In genomic region chr2:240142256-240142775, GRCh38 we compare ENCODE assay signal across 31 cellular contexts. TPM values are rescaled to one million over a fixed set of nuclear protein-coding genes. Genes with fewer than 3 reads are reported as not detected.
DNase-seq lines count a peak whose midpoint lies in the region; ATAC-seq, FAIRE-seq and TF ChIP-seq lines count a peak whose summit lies in the region.
"Had no signal": no experiment of that assay in that cellular context is flagged by ENCODE, and none has a peak within 500 bp of the region (broad histone marks: within the 10 kb centered on the region; RNA-seq: fewer than 3 reads in every experiment).

No MANE protein-coding gene starts in this region.

- peak overlapping the region; percentile 14; the same call in 1 of the 2 replicates for H4K8ac ChIP-seq in H1 (ENCODE audit: extremely low read depth, insufficient read depth, low read length)
- no peak overlapping the region for H4K8ac ChIP-seq in neuronal stem cell (ENCODE audit: low read depth, low read length)

- H3K23ac ChIP-seq in H1 (ENCODE audit: insufficient read length) (no peak overlapping the region), neuronal stem cell (ENCODE audit: low read depth, low read length, poor library complexity) (no peak overlapping the region)

- H2BK5ac ChIP-seq in H1 (ENCODE audit: low read depth, low read length) (no peak overlapping the region), neuronal stem cell (ENCODE audit: low read length) (no peak overlapping the region)

- H4K20me1 ChIP-seq in H1 (replicated peaks in 1 of 2; ENCODE audit: control insufficient read depth in 1 of 2, insufficient read depth in 2 of 2, low read length in 2 of 2) (peaks cover 0 to 5% of the 10 kb centered on the region in 2 experiments), MM.1S (ENCODE audit: insufficient read depth, low read length) (no peaks in the 10 kb centered on the region)

- H3K18ac ChIP-seq in H1 (ENCODE audit: extremely low read depth, low read length) (no peak overlapping the region), neuronal stem cell (ENCODE audit: low read length) (no peak overlapping the region)

- no peak for TF ChIP-seq POLR2A in H1 (IDR thresholded peaks at IDR 0.05; ENCODE audit: control extremely low read depth in 1 of 2, low read depth in 2 of 2, low read length in 2 of 2)

- H3F3A ChIP-seq in MM.1S (ENCODE audit: insufficient read depth, low read length), result no peaks in the 10 kb centered on the region

- H2AK5ac ChIP-seq in H1 (ENCODE audit: low read depth, low read length) (no peak overlapping the region), neuronal stem cell (ENCODE audit: low read depth, low read length) (peak overlapping the region; percentile 58)

- H3K23me2 ChIP-seq in H1 (ENCODE audit: low read depth, low read length), result peaks cover under 1% of the 10 kb centered on the region; the same call in 1 of the 2 replicates

- TF ChIP-seq RAD21 in H1 (IDR thresholded peaks at IDR 0.05 in 1 of 2, conservative IDR thresholded peaks at IDR 0.05 in 1 of 2; ENCODE audit: low read depth in 2 of 2, low read length in 2 of 2), result no peak

- FAIRE-seq in H1 (lab: Jason Lieb, UNC) (no peak), D721Med (lab: Jason Lieb, UNC) (no peak)
- FAIRE-seq: GM12892, HTR-8/SVneo, K562 had no signal

- H2BK20ac ChIP-seq in H1 (ENCODE audit: low read length), result no peak overlapping the region

- no peak overlapping the region for H3K14ac ChIP-seq in H1 (ENCODE audit: insufficient read length)
- H3K14ac ChIP-seq in neuronal stem cell (ENCODE audit: low read length), result no peak overlapping the region

- H3K27me3 ChIP-seq in right cardiac atrium (ENCODE audit: control insufficient read depth, insufficient read depth) (no peaks in the 10 kb centered on the region), H1 (replicated peaks in 1 of 4; ENCODE audit: control insufficient read depth in 3 of 4, extremely low read depth in 1 of 4, insufficient read depth in 3 of 4, low read length in 3 of 4) (no peaks in the 10 kb centered on the region; a peak in 1 of 7 replicates), neuronal stem cell (ENCODE audit: control insufficient read depth in 3 of 3, insufficient read depth in 3 of 3, low read depth in 1 of 3, low read length in 3 of 3) (peaks cover 0 to 20% (median 4%) of the 10 kb centered on the region in 3 experiments), MM.1S (replicated peaks; ENCODE audit: insufficient read depth, low read length) (peaks cover 59% of the 10 kb centered on the region)

- H3K27ac ChIP-seq in right cardiac atrium (ENCODE audit: low read length) (no peak overlapping the region), H1 (ENCODE audit: low read depth, low read length) (no peak overlapping the region), neuronal stem cell (replicated peaks; ENCODE audit: low read length) (no peak overlapping the region), MM.1S (ENCODE audit: low read length) (no peak overlapping the region)
- H3K27ac ChIP-seq: C4-2B, SK-N-MC had no signal

- peak; percentile 15 for DNase-seq in left cardiac atrium
- DNase-seq in right cardiac atrium, result no peak
- no peak for DNase-seq in H1 (ENCODE audit: low read depth in 1 of 2, low spot score in 2 of 2)
- no peak for DNase-seq in neuronal stem cell (ENCODE audit: low spot score)
- DNase-seq in D721Med (ENCODE audit: insufficient read length, low spot score), result no peak
- DNase-seq in MM.1S, result no peak
- DNase-seq: Calu3; DMS153; DND-41; HFFc6; Kasumi-1; NCI-H1417; NCI-H1694; NCI-H2029 treated with DMSO at 0.1 percent for 48 hours; NCI-H446 treated with DMSO at 0.1 percent for 48 hours; NCI-H526; NCI-H82; NK-92 treated with Interleukin-12 subunit alpha and Interleukin-12 subunit beta, amount 100 ng/mL, for 24 hours; RPMI8226; SIG-M5; SW 1271 had no signal

- H2AFZ ChIP-seq in H1 (ENCODE audit: low read length) (no peak overlapping the region), neuronal stem cell (ENCODE audit: low read length) (no peak overlapping the region), MM.1S (ENCODE audit: low read length) (no peak overlapping the region)

- no peaks in the 10 kb centered on the region; a peak in 1 of 8 replicates for H3K36me3 ChIP-seq in H1 (ENCODE audit: control insufficient read depth in 2 of 4, insufficient read depth in 4 of 4, low read length in 3 of 4)
- no peaks in the 10 kb centered on the region for H3K36me3 ChIP-seq in neuronal stem cell (replicated peaks in 1 of 2; ENCODE audit: control insufficient read depth in 2 of 2, insufficient read depth in 2 of 2, low read length in 2 of 2)
- no peaks in the 10 kb centered on the region for H3K36me3 ChIP-seq in MM.1S (replicated peaks; ENCODE audit: insufficient read depth, low read length)
- H3K36me3 ChIP-seq: HAP-1 had no signal

- H3K4me3 ChIP-seq in right cardiac atrium (ENCODE audit: low read length) (no peak overlapping the region), H1 (ENCODE audit: extremely low read depth in 1 of 4, insufficient read depth in 2 of 4, low read depth in 3 of 4, low read length in 4 of 4) (no peak overlapping the region), neuronal stem cell (ENCODE audit: low read length in 2 of 2) (no peak overlapping the region), MM.1S (ENCODE audit: low read length) (no peak overlapping the region)
- H3K4me3 ChIP-seq: HAP-1, K562, SK-N-MC had no signal

- no peak overlapping the region for H3K56ac ChIP-seq in H1 (replicated peaks; ENCODE audit: insufficient read length, low read depth, low read length)

- CTCF ChIA-PET in H1 (lab: Charles Lee; ENCODE audit: partially characterized antibody), result interaction anchor here (0.9 to 3.4 kb wide), 6 partner anchors 9 to 308 kb away, joined by 3 to 23 read pairs (median 6); no protein-coding TSS in a partner anchor

- no peak overlapping the region for H3K4ac ChIP-seq in H1 (replicated peaks; ENCODE audit: insufficient read length, low read depth, low read length)
- no peak overlapping the region for H3K4ac ChIP-seq in neuronal stem cell (ENCODE audit: low read length)

- TF ChIP-seq EP300 in H1 (IDR thresholded peaks at IDR 0.05; ENCODE audit: borderline replicate concordance in 1 of 2, low read depth in 2 of 2, low read length in 2 of 2), result no peak

- H2BK12ac ChIP-seq in H1 (ENCODE audit: low read depth, low read length), result no peak overlapping the region
- no peak overlapping the region for H2BK12ac ChIP-seq in neuronal stem cell (ENCODE audit: low read length)

- H2BK120ac ChIP-seq in H1 (replicated peaks; ENCODE audit: low read depth, low read length) (no peak overlapping the region), neuronal stem cell (ENCODE audit: low read depth, low read length) (no peak overlapping the region)

- H3K79me2 ChIP-seq in H1 (ENCODE audit: control insufficient read depth in 1 of 2, insufficient read depth in 2 of 2, low read length in 2 of 2), result no peaks in the 10 kb centered on the region
- no peaks in the 10 kb centered on the region for H3K79me2 ChIP-seq in MM.1S (ENCODE audit: low read length)

- H3K9ac ChIP-seq in H1 (replicated peaks in 1 of 4; ENCODE audit: extremely low read depth in 1 of 4, low read depth in 3 of 4, low read length in 3 of 4) (no peak overlapping the region), neuronal stem cell (ENCODE audit: low read depth, low read length, poor library complexity) (no peak overlapping the region), MM.1S (ENCODE audit: low read length) (no peak overlapping the region)

- POLR2A ChIA-PET in H1 (lab: Charles Lee; ENCODE audit: partially characterized antibody), result no interaction called here

- no peaks in the 10 kb centered on the region for H3K79me1 ChIP-seq in H1 (ENCODE audit: low read depth, low read length)
- peaks cover 2% of the 10 kb centered on the region for H3K79me1 ChIP-seq in neuronal stem cell (ENCODE audit: low read depth, low read length)

- no peak overlapping the region for H4K91ac ChIP-seq in H1 (replicated peaks; ENCODE audit: insufficient read length, low read length)
- no peak overlapping the region for H4K91ac ChIP-seq in neuronal stem cell (ENCODE audit: low read depth, low read length, poor library complexity)

- WGBS in right cardiac atrium, result 84% methylated on average over 16 of the region's 16 CpGs
- WGBS in H1 (ENCODE audit: extremely low coverage in 1 of 2, insufficient coverage in 1 of 2, insufficient read length in 1 of 2, insufficient replicate concordance in 2 of 2, low coverage in 1 of 2, low lambda C conversion rate in 2 of 2, missing lambda C conversion rate in 1 of 2), 2 experiments, result 82% methylated on average over 11 of the region's 16 CpGs; no CpG with 5 or more reads in 1 of the 2 experiments
- no CpG with 5 or more reads among the region's 16 CpGs for WGBS in neuronal stem cell (ENCODE audit: extremely low coverage in 2 of 2, insufficient read length in 2 of 2, insufficient replicate concordance in 1 of 2), 2 donors

- H3K4me2 ChIP-seq in H1 (ENCODE audit: insufficient read depth in 1 of 2, low read depth in 2 of 2, low read length in 2 of 2) (no peak overlapping the region), neuronal stem cell (ENCODE audit: insufficient read depth, low read length, poor library complexity, severe bottlenecking) (no peak overlapping the region), MM.1S (ENCODE audit: low read depth, low read length) (no peak overlapping the region)

- H3K9me2 ChIP-seq in MM.1S (replicated peaks; ENCODE audit: insufficient read depth, low read length), result no peaks in the 10 kb centered on the region

- H4K5ac ChIP-seq in H1 (ENCODE audit: insufficient read length, low read depth, low read length), result no peak overlapping the region

- H3K9me3 ChIP-seq in right cardiac atrium (ENCODE audit: control insufficient read depth, low read length) (no peaks in the 10 kb centered on the region), H1 (ENCODE audit: insufficient read depth in 2 of 2, low read depth in 1 of 2, low read length in 1 of 2) (0 out of 4 replicates have a peak, but pooled peaks cover 0 to under 1% of the 10 kb centered on the region in 2 experiments), neuronal stem cell (replicated peaks in 1 of 2; ENCODE audit: control insufficient read depth in 2 of 2, insufficient read depth in 1 of 2, low read depth in 1 of 2, low read length in 2 of 2) (no peaks in the 10 kb centered on the region), MM.1S (replicated peaks; ENCODE audit: insufficient read depth, low read length) (no peaks in the 10 kb centered on the region)
- H3K9me3 ChIP-seq: HAP-1 had no signal

- no peak for ATAC-seq in left cardiac atrium
- ATAC-seq in right cardiac atrium, result no peak
- ATAC-seq in GM19328 (IDR thresholded peaks at IDR 0.05; ENCODE audit: unreplicated experiment), result no peak
- ATAC-seq: K562 had no signal

- no peak overlapping the region for H2BK15ac ChIP-seq in H1 (ENCODE audit: low read length)
- peak overlapping the region; percentile 38 for H2BK15ac ChIP-seq in neuronal stem cell (ENCODE audit: low read length)

- TF ChIP-seq CTCF in H1 (IDR thresholded peaks at IDR 0.05; ENCODE audit: control extremely low read depth in 1 of 3, insufficient read depth in 1 of 3, low read depth in 1 of 3, low read length in 3 of 3), result no peak
- TF ChIP-seq CTCF in D721Med (IDR thresholded peaks at IDR 0.05; ENCODE audit: insufficient read depth, missing control alignments), result no peak
- TF ChIP-seq CTCF in MM.1S (IDR thresholded peaks at IDR 0.05; ENCODE audit: low read length), result no peak

- no peaks in the 10 kb centered on the region for H3K4me1 ChIP-seq in right cardiac atrium (ENCODE audit: control insufficient read depth, insufficient read depth, low read length)
- peaks cover 0 to 14% (median 10%) of the 10 kb centered on the region in 4 experiments; a peak in 6 of 7 replicates for H3K4me1 ChIP-seq in H1 (replicated peaks in 1 of 4; ENCODE audit: control insufficient read depth in 3 of 4, insufficient read depth in 4 of 4, low read length in 3 of 4)
- peaks cover 11 to 13% of the 10 kb centered on the region in 2 donors for H3K4me1 ChIP-seq in neuronal stem cell (ENCODE audit: control insufficient read depth in 2 of 2, insufficient read depth in 1 of 2, low read depth in 1 of 2, low read length in 2 of 2)
- no peaks in the 10 kb centered on the region for H3K4me1 ChIP-seq in MM.1S (ENCODE audit: low read length)
- H3K4me1 ChIP-seq: HAP-1 had no signal

- intact Hi-C loops in left cardiac atrium (cut with DNase I), result loop anchor here (2.0 to 5.0 kb wide), 2 partner anchors 82 to 85 kb away; no protein-coding TSS in a partner anchor
- intact Hi-C loops in right cardiac atrium (cut with DNase I), result loop anchor here (2.0 to 10.0 kb wide), 4 partner anchors 80 to 1108 kb away; no protein-coding TSS in a partner anchor

RNA-seq across cellular contexts. Expression of gene OTOS, which starts 1.9 kb away (rescaled TPM):
- total RNA-seq in left cardiac atrium, result not detected
- total RNA-seq in right cardiac atrium, result not detected
- not detected for polyA plus RNA-seq in right cardiac atrium
- total RNA-seq in H1 (2021; fragmentation: NEBNext Ultra II Directional; extraction: Animal tissue kit (Norgen Biotek cat#: 25700)), result 0.63 TPM in 1 of 2 replicates, not detected in the other
- 0.17 and 0.19 TPM in 2 replicates for polyA plus RNA-seq in H1 (2011; rRNA removed)
- polyA plus RNA-seq in H1 (2011; cell fraction: cytosol; rRNA removed), result not detected
- polyA plus RNA-seq in H1 (2011; cell fraction: nucleus; rRNA removed), result not detected
- polyA plus RNA-seq in H1 (2012, experiment 1 of 2), result not detected in 4 replicates
- polyA plus RNA-seq in H1 (2012, experiment 2 of 2), result 0.92 TPM
- 0.28 TPM for polyA plus RNA-seq in H1 (2013, experiment 1 of 2)
- 0.35 TPM for polyA plus RNA-seq in H1 (2013, experiment 2 of 2)
- polyA minus RNA-seq in H1 (2011; rRNA and poly(A)+ RNA removed), result not detected in 2 replicates
- not detected for polyA minus RNA-seq in H1 (2011; cell fraction: cytosol; rRNA and poly(A)+ RNA removed)
- polyA minus RNA-seq in H1 (2011; cell fraction: nucleus; rRNA and poly(A)+ RNA removed), result not detected
- 0.08 TPM for polyA plus RNA-seq in neuronal stem cell (2013, experiment 1 of 2)
- polyA plus RNA-seq in neuronal stem cell (2013, experiment 2 of 2), result not detected
- total RNA-seq: A673; Calu3; CD8-positive, alpha-beta memory T cell; K562; M059J had no signal
- polyA plus RNA-seq: CD8-positive, alpha-beta memory T cell; K562 had no signal

RNA-seq across cellular contexts. Expression of gene COPS9, which starts 6.2 kb away (rescaled TPM):
- 100 to 1,000 TPM; 160 to 175 TPM for total RNA-seq in left cardiac atrium
- 100 to 1,000 TPM; 172 to 220 (median 185) TPM for total RNA-seq in right cardiac atrium
- polyA plus RNA-seq in right cardiac atrium, result 618 TPM
- 143 and 154 TPM in 2 replicates for total RNA-seq in H1 (2021; fragmentation: NEBNext Ultra II Directional; extraction: Animal tissue kit (Norgen Biotek cat#: 25700))
- polyA plus RNA-seq in H1 (2011; rRNA removed), result 234 and 306 TPM in 2 replicates
- 237 TPM for polyA plus RNA-seq in H1 (2011; cell fraction: cytosol; rRNA removed)
- polyA plus RNA-seq in H1 (2011; cell fraction: nucleus; rRNA removed), result 222 TPM
- 208 to 299 TPM (median 271 TPM) in 4 replicates for polyA plus RNA-seq in H1 (2012, experiment 1 of 2)
- 793 TPM for polyA plus RNA-seq in H1 (2012, experiment 2 of 2)
- 262 TPM for polyA plus RNA-seq in H1 (2013, experiment 1 of 2)
- 274 TPM for polyA plus RNA-seq in H1 (2013, experiment 2 of 2)
- polyA minus RNA-seq in H1 (2011; rRNA and poly(A)+ RNA removed), result 13.5 and 13.9 TPM in 2 replicates
- polyA minus RNA-seq in H1 (2011; cell fraction: cytosol; rRNA and poly(A)+ RNA removed), result 35.4 TPM
- polyA minus RNA-seq in H1 (2011; cell fraction: nucleus; rRNA and poly(A)+ RNA removed), result 19.7 TPM
- 234 TPM for polyA plus RNA-seq in neuronal stem cell (2013, experiment 1 of 2)
- 225 TPM for polyA plus RNA-seq in neuronal stem cell (2013, experiment 2 of 2)
